Comparison of ENCODE assay signal across 13 cellular contexts in genomic region chr2:18924905-18925691, GRCh38.
DNase-seq lines count a peak whose midpoint lies in the region; ATAC-seq, FAIRE-seq and TF ChIP-seq lines count a peak whose summit lies in the region.
"Had no signal": no experiment of that assay in that cellular context is flagged by ENCODE, and none has a peak within 500 bp of the region (broad histone marks: within the 10 kb centered on the region; RNA-seq: fewer than 3 reads in every experiment).

No MANE protein-coding gene starts in this region.

- no peak overlapping the region for H2BK5ac ChIP-seq in H9 (ENCODE audit: insufficient read length, low read length)

- no peak overlapping the region for H3K18ac ChIP-seq in H9 (ENCODE audit: insufficient read length, low read depth, low read length)

- WGBS in mammary epithelial cell (ENCODE audit: low coverage, missing lambda C conversion rate) = 92% methylated on average over 3 of the region's 3 CpGs
- WGBS in H9 (ENCODE audit: extremely low coverage, insufficient read length, low lambda C conversion rate) = no CpG with 5 or more reads among the region's 3 CpGs

- no peak overlapping the region for H4K5ac ChIP-seq in H9 (ENCODE audit: insufficient read length, low read depth, low read length)

- H3K56ac ChIP-seq in H9 (ENCODE audit: insufficient read length, low read depth, low read length) = no peak overlapping the region

- BruUV-seq in mammary epithelial cell (replicated peaks; lab: Mats Ljungman, UMichigan) = no TSS peak

- no peak overlapping the region for H2BK20ac ChIP-seq in H9 (ENCODE audit: low read depth, low read length, poor library complexity, severe bottlenecking)

- dilution Hi-C loops in mammary epithelial cell (cut with HindIII; ENCODE audit: low sequenced_read_pairs) = no loop called here

- H2BK12ac ChIP-seq in H9 (ENCODE audit: insufficient read length, low read depth, low read length) = no peak overlapping the region

- no peak overlapping the region for H3K4me2 ChIP-seq in mammary epithelial cell (ENCODE audit: insufficient read depth, low read depth, low read length)
- no peak overlapping the region for H3K4me2 ChIP-seq in H9 (ENCODE audit: insufficient read depth, insufficient read length, low read length)

- H3K4me1 ChIP-seq in mammary epithelial cell (ENCODE audit: insufficient read depth, low read length) (peaks cover 22% of the 10 kb centered on the region), breast epithelium (no peaks in the 10 kb centered on the region), H9 (ENCODE audit: insufficient read depth, low read length) (no peaks in the 10 kb centered on the region)
- H3K4me1 ChIP-seq: body of pancreas had no signal

- no peaks in the 10 kb centered on the region for H3K79me1 ChIP-seq in H9 (ENCODE audit: insufficient read depth, low read depth, low read length, poor library complexity, severe bottlenecking)

- H4K8ac ChIP-seq in H9 (replicated peaks; ENCODE audit: insufficient read length, low read depth, low read length) = no peak overlapping the region

- in situ Hi-C loops in mammary epithelial cell (cut with MboI; ENCODE audit: low sequenced_read_pairs in 2 of 2) = no loop called here

- H3K9me3 Mint-ChIP-seq in H9 = peaks cover 3 to 5% of the 10 kb centered on the region in 2 experiments

- H3K27ac ChIP-seq in mammary epithelial cell (ENCODE audit: insufficient read depth, low read depth, low read length) (no peak overlapping the region), breast epithelium (no peak overlapping the region), H9 (ENCODE audit: insufficient read length, low read depth, low read length) (no peak overlapping the region)
- H3K27ac ChIP-seq: body of pancreas had no signal

- H2BK120ac ChIP-seq in H9 (ENCODE audit: low read depth, low read length, poor library complexity, severe bottlenecking) = no peak overlapping the region

- no peak overlapping the region for H3T11ph ChIP-seq in H9 (ENCODE audit: low read length)

- DNase-seq in mammary epithelial cell (peak; percentile 37), breast epithelium (ENCODE audit: low spot score in 2 of 2) (no peak), amniotic epithelial cell (ENCODE audit: low read depth) (peak; percentile 86), foreskin melanocyte (peak; percentile 59), urothelium cell line (ENCODE audit: low spot score) (peak; percentile 46), NCI-H510A (lab: John Stamatoyannopoulos, UW) (no peak), H9 (no peak)
- DNase-seq: activated CD4-positive, alpha-beta memory T cell treated with anti-CD3 and anti-CD28 coated beads for 36 hours; body of pancreas; DND-41; posterior cingulate gyrus had no signal

- no peak overlapping the region for H2BK15ac ChIP-seq in H9 (ENCODE audit: low read depth, low read length)

- H3K27me3 ChIP-seq in mammary epithelial cell (ENCODE audit: insufficient read depth, low read length) (no peaks in the 10 kb centered on the region), breast epithelium (no peaks in the 10 kb centered on the region), H9 (ENCODE audit: insufficient read depth, low read length) (no peaks in the 10 kb centered on the region)
- H3K27me3 ChIP-seq: body of pancreas had no signal

- no peaks in the 10 kb centered on the region for H3K27me3 Mint-ChIP-seq in H9 (ENCODE audit: low read depth)
- H3K27me3 Mint-ChIP-seq: activated CD4-positive, alpha-beta memory T cell treated with anti-CD3 and anti-CD28 coated beads for 36 hours had no signal

- H3K9ac ChIP-seq in mammary epithelial cell (ENCODE audit: insufficient read depth, low read length) = no peak overlapping the region
- H3K9ac ChIP-seq in H9 (ENCODE audit: extremely low read depth, insufficient read length, low read length) = no peak overlapping the region

- CTCF ChIA-PET in mammary epithelial cell (lab: Charles Lee; ENCODE audit: low non-redundant PET) = no interaction called here

- no peak overlapping the region for H2AFZ ChIP-seq in mammary epithelial cell (ENCODE audit: low read depth, low read length)
- no peak overlapping the region for H2AFZ ChIP-seq in H9 (ENCODE audit: low read length)

- ATAC-seq in HG02852 (IDR thresholded peaks at IDR 0.05; ENCODE audit: unreplicated experiment) = no peak
- ATAC-seq: body of pancreas had no signal

- no peak overlapping the region for H4K91ac ChIP-seq in H9 (ENCODE audit: insufficient read length, low read depth, low read length)

- no peak overlapping the region for H2AK5ac ChIP-seq in H9 (ENCODE audit: insufficient read length, low read length)

- intact Hi-C loops in mammary epithelial cell (cut with micrococcal nuclease) = no loop called here
- intact Hi-C loops in breast epithelium (cut with DNase I; ENCODE audit: low total_unique reads) = no loop called here

- H3K9me3 ChIP-seq in mammary epithelial cell (replicated peaks; ENCODE audit: insufficient read depth, low read length) = no peaks in the 10 kb centered on the region
- H3K9me3 ChIP-seq in breast epithelium = no peaks in the 10 kb centered on the region
- H3K9me3 ChIP-seq in H9 (ENCODE audit: control insufficient read depth, low read depth, low read length) = no peaks in the 10 kb centered on the region
- H3K9me3 ChIP-seq: body of pancreas had no signal

- no peak for FAIRE-seq in urothelium cell line (lab: Jason Lieb, UNC)
- FAIRE-seq: A204.1 had no signal

- TF ChIP-seq CTCF in mammary epithelial cell (conservative IDR thresholded peaks at IDR 0.05 in 1 of 2, IDR thresholded peaks at IDR 0.05 in 1 of 2; ENCODE audit: extremely low read depth in 1 of 2, insufficient read depth in 1 of 2, low read depth in 1 of 2, low read length in 2 of 2) = no peak
- TF ChIP-seq CTCF in breast epithelium (IDR thresholded peaks at IDR 0.05) = no peak
- TF ChIP-seq CTCF in H9 (conservative IDR thresholded peaks at IDR 0.05) = no peak

- no peaks in the 10 kb centered on the region for H3K23me2 ChIP-seq in H9 (ENCODE audit: insufficient read length, low read depth, low read length, poor library complexity, severe bottlenecking)

- H3K79me2 ChIP-seq in mammary epithelial cell (ENCODE audit: insufficient read depth, low read length) (no peaks in the 10 kb centered on the region), H9 (ENCODE audit: insufficient read depth, low read length) (no peaks in the 10 kb centered on the region)

- no peak overlapping the region for H3K4me3 Mint-ChIP-seq in H9
- H3K4me3 Mint-ChIP-seq: activated CD4-positive, alpha-beta memory T cell treated with anti-CD3 and anti-CD28 coated beads for 36 hours had no signal

- no peak overlapping the region for H3K4ac ChIP-seq in H9 (ENCODE audit: low read depth, low read length)

- no peak for TF ChIP-seq POLR2A in breast epithelium (IDR thresholded peaks at IDR 0.05)

- H3K23ac ChIP-seq in H9 (ENCODE audit: insufficient read length, low read depth, low read length) = no peak overlapping the region

- peaks cover 0 to 5% (median 2%) of the 10 kb centered on the region in 3 experiments; a peak in 4 of 7 replicates for H3K36me3 Mint-ChIP-seq in H9 (ENCODE audit: insufficient read depth in 1 of 3, low read depth in 3 of 3)

- no peak overlapping the region for H3K14ac ChIP-seq in H9 (ENCODE audit: insufficient read depth, low read length)

- H3K36me3 ChIP-seq in mammary epithelial cell (ENCODE audit: insufficient read depth, low read length) (no peaks in the 10 kb centered on the region), breast epithelium (no peaks in the 10 kb centered on the region)

- H3K27ac Mint-ChIP-seq in H9 = no peak overlapping the region
- H3K27ac Mint-ChIP-seq: activated CD4-positive, alpha-beta memory T cell treated with anti-CD3 and anti-CD28 coated beads for 36 hours had no signal

- H3K4me3 ChIP-seq in mammary epithelial cell (replicated peaks in 1 of 3; ENCODE audit: insufficient read depth in 1 of 3, low read depth in 2 of 3, low read length in 3 of 3) (no peak overlapping the region), breast epithelium (no peak overlapping the region)
- H3K4me3 ChIP-seq: body of pancreas had no signal

- H3K4me1 Mint-ChIP-seq in H9 = peaks cover 0 to 5% of the 10 kb centered on the region in 2 experiments; a peak in 2 of 4 replicates

- H4K20me1 ChIP-seq in mammary epithelial cell (ENCODE audit: insufficient read depth, low read length) (no peaks in the 10 kb centered on the region), H9 (ENCODE audit: control insufficient read depth, insufficient read depth, insufficient read length) (no peaks in the 10 kb centered on the region)

Comparison
In these comparisons a context has a peak if more than half of its experiments do, and no peak if none do; other contexts are left out.
1. DNase-seq: peak in mammary epithelial cell (single experiment), amniotic epithelial cell (single experiment), foreskin melanocyte (single experiment) and urothelium cell line (single experiment); none in breast epithelium (0 of 2), NCI-H510A (single experiment) and H9 (single experiment).